Comparison of ENCODE assay signal across 8 cellular contexts in the genomic region with DNA sequence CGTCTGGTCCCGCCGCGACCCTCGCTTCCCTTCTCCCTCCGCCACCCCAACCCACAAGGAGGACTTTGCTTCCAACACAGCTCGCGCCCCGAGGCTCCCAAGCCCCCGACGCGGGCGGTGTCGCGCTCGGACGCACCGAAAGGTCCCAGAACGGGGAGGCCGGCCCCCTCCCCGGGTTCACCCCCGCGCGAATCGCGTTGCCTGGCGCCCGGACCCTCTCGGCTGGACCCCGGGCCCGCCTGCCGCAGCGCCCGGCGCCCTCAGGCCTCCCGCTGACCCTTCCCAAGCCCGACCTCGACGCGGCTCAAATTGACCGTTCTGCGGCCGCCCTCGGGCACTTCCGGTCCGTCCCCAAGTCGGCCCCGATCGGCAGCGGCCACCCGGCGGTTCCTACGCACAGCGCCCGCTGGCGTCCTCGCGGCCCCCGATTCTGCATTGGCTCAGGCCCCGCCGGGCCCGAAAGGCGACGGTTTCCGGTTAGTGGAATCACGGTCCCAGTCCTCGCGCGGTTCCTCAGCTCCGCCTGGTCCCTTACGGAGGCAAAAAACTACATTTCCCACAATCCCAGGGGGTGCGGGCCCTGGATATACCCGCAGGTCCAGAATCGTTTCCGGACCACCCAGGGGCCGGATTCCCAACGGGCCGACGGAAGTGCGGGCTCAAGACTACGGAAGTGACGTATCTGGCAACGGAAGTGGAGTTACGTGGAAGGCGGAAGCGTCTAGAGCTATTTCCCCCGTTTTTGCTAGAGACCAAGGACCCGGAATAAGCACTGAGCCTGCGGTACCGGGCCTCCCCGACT. TPM values are rescaled to one million over a fixed set of nuclear protein-coding genes. Genes with fewer than 3 reads are reported as not detected.
DNase-seq lines count a peak whose midpoint lies in the region; TF ChIP-seq lines count a peak whose summit lies in the region.

A gene (minus strand): TSS at position 347 of the 802 bp plus-strand sequence. CDS start 451 bp downstream, outside the sequence.

- peak within 1 kb of the TSS; percentile 90 for H3K27ac ChIP-seq in subcutaneous abdominal adipose tissue (ENCODE audit: low read depth, low read length)

- CTCF ChIA-PET in HEK293T (lab: Yijun Ruan, JAX), result interaction anchor here (1.3 kb wide), 1 partner anchor 24 kb away, joined by 3 read pairs; a partner anchor contains a TSS

- H3K36me3 ChIP-seq in neuron (ENCODE audit: insufficient read depth, low read length) (peaks cover 14% of the 10 kb centered on the region), subcutaneous abdominal adipose tissue (ENCODE audit: control insufficient read depth in 5 of 5, insufficient read depth in 5 of 5, low read length in 5 of 5) (peaks cover 0 to 9% (median 8%) of the 10 kb centered on the region in 5 donors)

- peak within 1 kb of the TSS; percentile 56 to 98 (median 96) for H3K9ac ChIP-seq in subcutaneous abdominal adipose tissue (ENCODE audit: low read length in 5 of 5)

- H3K9me3 ChIP-seq in neuron (ENCODE audit: low read length) (no peaks in the 10 kb centered on the region), subcutaneous abdominal adipose tissue (ENCODE audit: control insufficient read depth in 5 of 5, low read length in 5 of 5) (no peaks in the 10 kb centered on the region)

- in situ Hi-C loops in SK-MEL-5 (cut with HindIII; ENCODE audit: low pct_unique_long_range_greater_than_20kb, low sequenced_read_pairs), result no loop called here

- H3K27me3 ChIP-seq in neuron (ENCODE audit: insufficient read depth, low read length) (no peaks in the 10 kb centered on the region), subcutaneous abdominal adipose tissue (ENCODE audit: control insufficient read depth in 5 of 5, insufficient read depth in 4 of 5, low read length in 5 of 5) (no peaks in the 10 kb centered on the region)

- DNase-seq in GM04504 (ENCODE audit: low read depth) (peak; percentile 100), HEK293T (ENCODE audit: extremely low spot score) (peak; percentile 98), MV-4-11 (lab: John Stamatoyannopoulos, UW) (peak; percentile 100), SK-MEL-5 (ENCODE audit: low read depth, low spot score) (peak; percentile 99), foreskin melanocyte (peak; percentile 99)
- DNase-seq in activated naive CD4-positive, alpha-beta T cell treated with Interleukin-2 at 50 U/mL for 16 hours, result peak; percentile 96

- H3K4me3 ChIP-seq in neuron (ENCODE audit: low read length), result peak within 1 kb of the TSS; percentile 96
- peak within 1 kb of the TSS; percentile 72 to 89 (median 82) for H3K4me3 ChIP-seq in subcutaneous abdominal adipose tissue (ENCODE audit: low read depth in 1 of 5, low read length in 5 of 5)

- POLR2A ChIA-PET in HEK293T (lab: Yijun Ruan, JAX), result interaction anchor here (0.6 to 6.5 kb wide), 23 partner anchors 9 to 130 kb away, joined by 3 to 54 read pairs (median 5); a partner anchor contains a TSS

- H2AFZ ChIP-seq in neuron (ENCODE audit: low read depth, low read length), result peak within 1 kb of the TSS; percentile 9

- H3K4me1 ChIP-seq in neuron (ENCODE audit: insufficient read depth, low read length) (peaks cover 19% of the 10 kb centered on the region), subcutaneous abdominal adipose tissue (ENCODE audit: control insufficient read depth in 5 of 5, insufficient read depth in 5 of 5, low read length in 5 of 5) (peaks cover 3 to 41% (median 35%) of the 10 kb centered on the region in 5 donors)

TF ChIP-seq in HEK293T, 16 proteins besides CTCF, POLR2A, EP300 and RAD21:
- TF ChIP-seq LEF1 (IDR thresholded peaks at IDR 0.05; ENCODE audit: borderline replicate concordance) (no peak; the same call in 1 of the 2 replicates), ARNT (IDR thresholded peaks at IDR 0.05) (peak; percentile 84), FOXA1 (IDR thresholded peaks at IDR 0.05) (no peak), FOXK2 (IDR thresholded peaks at IDR 0.05) (no peak), FOXM1 (IDR thresholded peaks at IDR 0.05; ENCODE audit: borderline replicate concordance) (peak; percentile 94), L3MBTL2 (conservative IDR thresholded peaks at IDR 0.05) (no peak; the same call in 1 of the 2 replicates), SP1 (IDR thresholded peaks at IDR 0.05) (no peak), BHLHE40 (IDR thresholded peaks at IDR 0.05; ENCODE audit: borderline replicate concordance) (no peak), NFRKB (IDR thresholded peaks at IDR 0.05) (no peak), HDGF (IDR thresholded peaks at IDR 0.05; ENCODE audit: borderline replicate concordance) (no peak), SUZ12 (IDR thresholded peaks at IDR 0.05) (no peak), ZNF384 (IDR thresholded peaks at IDR 0.05) (no peak), TARDBP (IDR thresholded peaks at IDR 0.05) (no peak), CTBP1 (IDR thresholded peaks at IDR 0.05; ENCODE audit: borderline replicate concordance) (peak; percentile 91), ELF4 (IDR thresholded peaks at IDR 0.05) (peak; percentile 92)
- TF ChIP-seq, protein P1, sequence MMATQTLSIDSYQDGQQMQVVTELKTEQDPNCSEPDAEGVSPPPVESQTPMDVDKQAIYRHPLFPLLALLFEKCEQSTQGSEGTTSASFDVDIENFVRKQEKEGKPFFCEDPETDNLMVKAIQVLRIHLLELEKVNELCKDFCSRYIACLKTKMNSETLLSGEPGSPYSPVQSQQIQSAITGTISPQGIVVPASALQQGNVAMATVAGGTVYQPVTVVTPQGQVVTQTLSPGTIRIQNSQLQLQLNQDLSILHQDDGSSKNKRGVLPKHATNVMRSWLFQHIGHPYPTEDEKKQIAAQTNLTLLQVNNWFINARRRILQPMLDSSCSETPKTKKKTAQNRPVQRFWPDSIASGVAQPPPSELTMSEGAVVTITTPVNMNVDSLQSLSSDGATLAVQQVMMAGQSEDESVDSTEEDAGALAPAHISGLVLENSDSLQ (IDR thresholded peaks at IDR 0.05), result peak; percentile 37; the same call in 1 of the 2 replicates

RNA-seq across cellular contexts. Expression of the gene that starts here (rescaled TPM):
- total RNA-seq in SK-MEL-5 (2014; rRNA removed; shearing (Covaris generic)), result 136 and 146 TPM in 2 replicates
- polyA plus RNA-seq in SK-MEL-5 (2015; cell fraction: cytosol; rRNA removed), result 186 and 254 TPM in 2 replicates
- 86.1 and 112 TPM in 2 replicates for polyA plus RNA-seq in SK-MEL-5 (2015; cell fraction: nucleus; rRNA removed)

Comparison
In these comparisons a context has a peak if more than half of its experiments do, and no peak if none do; other contexts are left out.
1. Peak in every context shown above with its lines: DNase-seq, H3K4me3 ChIP-seq and H3K27ac ChIP-seq.